28 cellular contexts compared by ENCODE assay signal in the genomic region with DNA sequence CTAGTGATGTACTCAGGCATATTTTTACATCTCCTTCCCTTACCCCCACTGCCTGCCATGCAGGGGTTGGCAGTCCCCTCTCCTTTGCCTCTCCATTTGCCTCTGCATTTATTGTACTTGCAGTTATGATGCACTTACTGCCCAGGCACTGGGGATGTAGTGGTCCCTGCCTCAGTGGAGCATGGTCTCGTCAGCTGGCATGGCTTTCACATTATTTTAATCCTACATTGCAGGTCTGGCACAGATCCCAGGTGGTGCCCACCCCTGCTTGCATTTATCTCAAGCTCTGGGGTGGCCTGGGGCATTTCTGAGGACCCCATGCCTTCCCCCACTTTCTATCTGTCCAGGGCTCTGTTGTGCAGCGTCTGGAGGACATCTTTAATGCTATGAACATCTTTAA. TPM values are rescaled to one million over a fixed set of nuclear protein-coding genes. Genes with fewer than 3 reads are reported as not detected.
"Had no signal": no experiment of that assay in that cellular context is flagged by ENCODE, and none has a peak within 500 bp of the region (broad histone marks: within the 10 kb centered on the region; RNA-seq: fewer than 3 reads in every experiment).

No MANE protein-coding gene starts in this region.

- H3K27ac Mint-ChIP-seq: naive thymus-derived CD8-positive, alpha-beta T cell; nephron progenitor cell; stimulated activated memory B cell treated with anti-CD40 and anti-IgM and Interleukin-4, amounts not matched to agents 10 μg/mL and 1 μg/mL and 100 μg/mL, for 72 hours; stimulated activated naive CD8-positive, alpha-beta T cell treated with anti-CD3 and anti-CD28 coated beads, Interleukin-15, amount 100 ng/mL, for 72 hours had no signal

- H3K36me3 Mint-ChIP-seq: naive B cell; naive thymus-derived CD8-positive, alpha-beta T cell; stimulated activated memory B cell treated with anti-CD40 and anti-IgM and Interleukin-4, amounts not matched to agents 10 μg/mL and 1 μg/mL and 100 μg/mL, for 72 hours had no signal

- ATAC-seq: naive thymus-derived CD8-positive, alpha-beta T cell; pancreas; right cardiac atrium; right lobe of liver; stimulated activated memory B cell treated with anti-CD40 and anti-IgM and Interleukin-4, amounts not matched to agents 10 μg/mL and 1 μg/mL and 100 μg/mL, for 72 hours; stimulated activated naive CD8-positive, alpha-beta T cell treated with anti-CD3 and anti-CD28 coated beads, Interleukin-15, amount 100 ng/mL, for 72 hours; stimulated activated naive CD8-positive, alpha-beta T cell treated with anti-CD3 and anti-CD28 coated beads, Interleukin-15, Interleukin-2, amounts not matched to agents 100 U/mL and 50 U/mL, for 24 hours had no signal

- H3K4me3 Mint-ChIP-seq: naive B cell; naive thymus-derived CD8-positive, alpha-beta T cell; nephron progenitor cell; neural crest cell; stimulated activated memory B cell treated with anti-CD40 and anti-IgM and Interleukin-4, amounts not matched to agents 10 μg/mL and 1 μg/mL and 100 μg/mL, for 72 hours; stimulated activated naive CD8-positive, alpha-beta T cell treated with anti-CD3 and anti-CD28 coated beads, Interleukin-15, amount 100 ng/mL, for 72 hours had no signal

- H3K4me3 ChIP-seq: pancreas, prostate gland, right lobe of liver, sigmoid colon, suprapubic skin, thoracic aorta, thyroid gland, tibial nerve, upper lobe of left lung, vagina had no signal

- H3K27ac ChIP-seq: pancreas, prostate gland, right lobe of liver, sigmoid colon, suprapubic skin, thoracic aorta, thyroid gland, tibial nerve, upper lobe of left lung, vagina had no signal

- H3K36me3 ChIP-seq: pancreas, prostate gland, right lobe of liver, sigmoid colon, suprapubic skin, thoracic aorta, thyroid gland, tibial nerve, upper lobe of left lung, vagina had no signal

- FAIRE-seq: pancreas, small intestine, urothelium cell line had no signal

- DNase-seq: naive B cell; naive thymus-derived CD8-positive, alpha-beta T cell; nephron progenitor cell; occipital lobe; right cardiac atrium; right lobe of liver; sigmoid colon; small intestine; stimulated activated CD4-positive, alpha-beta T cell treated with anti-CD3 and anti-CD28 coated beads, Interleukin-15, amount 100 ng/mL, for 24 hours; stimulated activated CD4-positive, alpha-beta T cell treated with anti-CD3 and anti-CD28 coated beads, Interleukin-2, amount 100 ng/mL, for 24 hours; stimulated activated CD4-positive, alpha-beta T cell treated with anti-CD3 and anti-CD28 coated beads, Interleukin-4, amount 100 ng/mL, for 1 hour; stimulated activated CD4-positive, alpha-beta T cell treated with anti-CD3 and anti-CD28 coated beads, Interleukin-4, amount 100 ng/mL, for 4 hours; stimulated activated CD8-positive, alpha-beta memory T cell treated with anti-CD3 and anti-CD28 coated beads, Interleukin-4, amount 100 ng/mL, for 48 hours; stimulated activated naive CD4-positive, alpha-beta T cell; stimulated activated naive CD8-positive, alpha-beta T cell treated with anti-CD3 and anti-CD28 coated beads, Interleukin-15, amount 100 ng/mL, for 72 hours; stimulated activated naive CD8-positive, alpha-beta T cell treated with anti-CD3 and anti-CD28 coated beads, Interleukin-15, Interleukin-2, amounts not matched to agents 100 U/mL and 50 U/mL, for 24 hours; substantia nigra; thyroid gland; upper lobe of left lung had no signal

- H3K4me1 ChIP-seq: pancreas, prostate gland, right lobe of liver, suprapubic skin, thyroid gland, tibial nerve, upper lobe of left lung, vagina had no signal

- H3K9me3 ChIP-seq: pancreas, prostate gland, right lobe of liver, sigmoid colon, suprapubic skin, thoracic aorta, thyroid gland, tibial nerve, upper lobe of left lung, vagina had no signal

- H3K27me3 ChIP-seq: thyroid gland, upper lobe of left lung, vagina had no signal

- H3K9me3 Mint-ChIP-seq: naive thymus-derived CD8-positive, alpha-beta T cell; nephron progenitor cell; neural crest cell; stimulated activated memory B cell treated with anti-CD40 and anti-IgM and Interleukin-4, amounts not matched to agents 10 μg/mL and 1 μg/mL and 100 μg/mL, for 72 hours; stimulated activated naive CD8-positive, alpha-beta T cell treated with anti-CD3 and anti-CD28 coated beads, Interleukin-15, amount 100 ng/mL, for 72 hours had no signal

- H3K4me1 Mint-ChIP-seq: neural crest cell had no signal

RNA-seq across cellular contexts. Expression of a gene that starts 23.2 kb away (rescaled TPM):
- total RNA-seq: naive thymus-derived CD8-positive, alpha-beta T cell; neural crest cell; occipital lobe; right lobe of liver; thoracic aorta had no signal
- polyA plus RNA-seq: naive thymus-derived CD8-positive, alpha-beta T cell had no signal
